ENCODE assay signal across 9 cellular contexts in genomic region chr10:70348228-70348850, GRCh38. TPM values are rescaled to one million over a fixed set of nuclear protein-coding genes. Genes with fewer than 3 reads are reported as not detected.
A peak's percentile ranks its signal among the peaks of the same experiment; 100 is the strongest.
DNase-seq lines count a peak whose midpoint lies in the region; ATAC-seq and TF ChIP-seq lines count a peak whose summit lies in the region.
"Had no signal": no experiment of that assay in that cellular context is flagged by ENCODE, and none has a peak within 500 bp of the region (broad histone marks: within the 10 kb centered on the region; RNA-seq: fewer than 3 reads in every experiment).

No MANE protein-coding gene starts in this region.

- ATAC-seq in WTC11 (peak; percentile 98), Right ventricle myocardium superior (ENCODE audit: poor library complexity) (peak; percentile 57), GM18520 (IDR thresholded peaks at IDR 0.05; ENCODE audit: unreplicated experiment) (no peak), HG02840 (IDR thresholded peaks at IDR 0.05; ENCODE audit: low FRiP score, unreplicated experiment) (no peak), HG03469 (IDR thresholded peaks at IDR 0.05; ENCODE audit: unreplicated experiment) (no peak)

- CTCF ChIA-PET in WTC11 (lab: Charles Lee), result interaction anchor here (0.6 to 5.9 kb wide), 27 partner anchors 8 to 202 kb away, joined by 3 to 48 read pairs (median 4); partner anchors contain the start of genes NPFFR1 and TYSND1

- TF ChIP-seq CTCF in WTC11 (IDR thresholded peaks at IDR 0.05), result no peak; the same call in 1 of the 2 replicates

- H3K27ac Mint-ChIP-seq in WTC11, result no peak overlapping the region
- H3K27ac Mint-ChIP-seq: mesothelial cell of epicardium had no signal

- H3K36me3 Mint-ChIP-seq in WTC11, result no peaks in the 10 kb centered on the region
- H3K36me3 Mint-ChIP-seq: mesothelial cell of epicardium had no signal

- peak; percentile 56 for DNase-seq in ELR (ENCODE audit: low read depth)
- peak; percentile 20 for DNase-seq in HPDE6-E6E7 (ENCODE audit: extremely low spot score)
- peak; percentile 64 for DNase-seq in WTC11 (ENCODE audit: low spot score)
- DNase-seq in Right ventricle myocardium superior, result peak; percentile 54
- peak; percentile 21 for DNase-seq in stimulated activated CD8-positive, alpha-beta memory T cell treated with anti-CD3 and anti-CD28 coated beads, Interleukin-12 subunit alpha, Interleukin-12 subunit beta, amount 100 ng/mL, for 1 hour (ENCODE audit: low read depth)

- H3K4me1 Mint-ChIP-seq in WTC11, result no peaks in the 10 kb centered on the region

- POLR2A ChIA-PET in WTC11 (lab: Charles Lee), result no interaction called here

- H3K27me3 Mint-ChIP-seq in WTC11 (ENCODE audit: low read depth), result no peaks in the 10 kb centered on the region

- no peak overlapping the region for H3K4me3 Mint-ChIP-seq in WTC11
- H3K4me3 Mint-ChIP-seq: mesothelial cell of epicardium had no signal

- intact Hi-C loops in Right ventricle myocardium superior (cut with DNase I), result no loop called here

- H3K9me3 Mint-ChIP-seq in WTC11, result no peaks in the 10 kb centered on the region
- H3K9me3 Mint-ChIP-seq: mesothelial cell of epicardium had no signal

TF ChIP-seq in WTC11, 78 proteins besides CTCF, POLR2A, EP300 and RAD21:
- TF ChIP-seq ZNF219 (CRISPR knock-in tag; IDR thresholded peaks at IDR 0.05; ENCODE audit: borderline replicate concordance), result no peak
- no peak for TF ChIP-seq MXD4 (CRISPR knock-in tag; IDR thresholded peaks at IDR 0.05; ENCODE audit: borderline replicate concordance)
- TF ChIP-seq, protein P1, sequence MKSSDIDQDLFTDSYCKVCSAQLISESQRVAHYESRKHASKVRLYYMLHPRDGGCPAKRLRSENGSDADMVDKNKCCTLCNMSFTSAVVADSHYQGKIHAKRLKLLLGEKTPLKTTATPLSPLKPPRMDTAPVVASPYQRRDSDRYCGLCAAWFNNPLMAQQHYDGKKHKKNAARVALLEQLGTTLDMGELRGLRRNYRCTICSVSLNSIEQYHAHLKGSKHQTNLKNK (CRISPR knock-in tag; IDR thresholded peaks at IDR 0.05), result no peak
- no peak for TF ChIP-seq SMAD3 (CRISPR knock-in tag; IDR thresholded peaks at IDR 0.05; ENCODE audit: borderline replicate concordance)
- TF ChIP-seq, protein P2, sequence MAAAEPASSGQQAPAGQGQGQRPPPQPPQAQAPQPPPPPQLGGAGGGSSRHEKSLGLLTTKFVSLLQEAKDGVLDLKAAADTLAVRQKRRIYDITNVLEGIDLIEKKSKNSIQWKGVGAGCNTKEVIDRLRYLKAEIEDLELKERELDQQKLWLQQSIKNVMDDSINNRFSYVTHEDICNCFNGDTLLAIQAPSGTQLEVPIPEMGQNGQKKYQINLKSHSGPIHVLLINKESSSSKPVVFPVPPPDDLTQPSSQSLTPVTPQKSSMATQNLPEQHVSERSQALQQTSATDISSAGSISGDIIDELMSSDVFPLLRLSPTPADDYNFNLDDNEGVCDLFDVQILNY (CRISPR knock-in tag; IDR thresholded peaks at IDR 0.05), result no peak
- no peak for TF ChIP-seq NR1H2 (CRISPR knock-in tag; IDR thresholded peaks at IDR 0.05)
- no peak for TF ChIP-seq JAZF1 (CRISPR knock-in tag; IDR thresholded peaks at IDR 0.05)
- no peak for TF ChIP-seq SOX15 (CRISPR knock-in tag; IDR thresholded peaks at IDR 0.05)

RNA-seq across cellular contexts. Expression of gene LRRC20, which starts 34.1 kb away (rescaled TPM):
- total RNA-seq in WTC11 (2021), result 26.4 to 29.4 TPM (median 28.1 TPM) in 3 replicates
- total RNA-seq in Right ventricle myocardium superior, result 59.9 TPM

RNA-seq across cellular contexts. Expression of gene EIF4EBP2, which starts 55.6 kb away (rescaled TPM):
- total RNA-seq in WTC11 (2021), result 111 to 114 TPM (median 112 TPM) in 3 replicates
- total RNA-seq in Right ventricle myocardium superior, result 92.7 TPM

Comparison
In these comparisons a context has a peak if more than half of its experiments do, and no peak if none do; other contexts are left out.
1. ATAC-seq: peak in WTC11 (single experiment) and Right ventricle myocardium superior (single experiment); none in GM18520 (single experiment), HG02840 (single experiment) and HG03469 (single experiment).
2. Peak in every context shown above with its lines, with median percentiles within 50 percentile points of each other: DNase-seq.